8 cellular contexts compared by ENCODE assay signal in genomic region chr1:39653546-39654031, GRCh38. TPM values are rescaled to one million over a fixed set of nuclear protein-coding genes. Genes with fewer than 3 reads are reported as not detected.
DNase-seq lines count a peak whose midpoint lies in the region; ATAC-seq, FAIRE-seq and TF ChIP-seq lines count a peak whose summit lies in the region.

No MANE protein-coding gene starts in this region.

- H3K4me3 ChIP-seq in SJCRH30 (no peak overlapping the region), pancreas (no peak overlapping the region), thoracic aorta (no peak overlapping the region)

- 2% methylated on average over 8 of the region's 8 CpGs for WGBS in pancreas, 2 donors

- TF ChIP-seq CTCF in pancreas (IDR thresholded peaks at IDR 0.05) = peak; percentile 79 to 91 (median 85)
- TF ChIP-seq CTCF in thoracic aorta (IDR thresholded peaks at IDR 0.05) = peak; percentile 95

- H3K4me1 ChIP-seq in SJCRH30 = peaks cover 2% of the 10 kb centered on the region
- H3K4me1 ChIP-seq in pancreas = peaks cover 0 to 7% (median 4%) of the 10 kb centered on the region in 3 donors
- H3K4me1 ChIP-seq in thoracic aorta (ENCODE audit: control insufficient read depth in 1 of 2, low read depth in 2 of 2) = peaks cover 0 to 26% of the 10 kb centered on the region in 2 donors

- H3K9me3 ChIP-seq in SJCRH30 (replicated peaks) (no peaks in the 10 kb centered on the region), pancreas (no peaks in the 10 kb centered on the region), thoracic aorta (no peaks in the 10 kb centered on the region)

- H3K27ac ChIP-seq in SJCRH30 (no peak overlapping the region), pancreas (no peak overlapping the region), thoracic aorta (no peak overlapping the region)

- H3K27me3 ChIP-seq in SJCRH30 = no peaks in the 10 kb centered on the region
- no peaks in the 10 kb centered on the region for H3K27me3 ChIP-seq in pancreas
- H3K27me3 ChIP-seq in thoracic aorta (replicated peaks; ENCODE audit: insufficient read depth) = no peaks in the 10 kb centered on the region

- DNase-seq in DMS79 treated with DMSO at 0.1 percent for 48 hours (lab: John Stamatoyannopoulos, UW) (peak; percentile 80), LHCN-M2 (ENCODE audit: low read depth) (peak; percentile 78), SJCRH30 (peak; percentile 79 to 88), germinal center (ENCODE audit: low spot score) (peak; percentile 62), pancreas (peak; percentile 65 to 85 (median 79)), thoracic aorta (ENCODE audit: low spot score) (no peak)
- peak; percentile 90 for DNase-seq in activated effector memory CD4-positive, alpha-beta T cell treated with anti-CD3 and anti-CD28 coated beads, Interleukin-2, amount 50 U/mL, for 16 hours

- intact Hi-C loops in pancreas (cut with DNase I) = loop anchor here in 2 of 3 donors (5.0 to 10.0 kb wide), 2 partner anchors 46 to 59 kb away; no protein-coding TSS in a partner anchor

- peak; percentile 73 to 88 (median 86) for ATAC-seq in pancreas
- peak; percentile 15 for ATAC-seq in thoracic aorta (ENCODE audit: insufficient number of reproducible peaks, low FRiP score, low read depth)
- no peak for ATAC-seq in HG02981 (IDR thresholded peaks at IDR 0.05; ENCODE audit: unreplicated experiment)

- H3K36me3 ChIP-seq in SJCRH30 (no peaks in the 10 kb centered on the region), pancreas (no peaks in the 10 kb centered on the region), thoracic aorta (no peaks in the 10 kb centered on the region)

- FAIRE-seq in pancreas (lab: Jason Lieb, UNC) = no peak

RNA-seq across cellular contexts. Expression of gene HEYL, which starts 14.1 kb away (rescaled TPM):
- 41.6 and 52.6 TPM in 2 replicates for total RNA-seq in LHCN-M2 (2014; rRNA removed)
- 66.9 TPM for polyA plus RNA-seq in LHCN-M2 (2012)
- 61.9 and 66.5 TPM in 2 replicates for total RNA-seq in SJCRH30 (2014; rRNA removed; shearing (Covaris generic))
- 10 to 100 TPM; 22.9 to 34.6 (median 32.3) TPM for total RNA-seq in pancreas
- 10 to 100 TPM; 12.0 to 19.3 TPM for polyA plus RNA-seq in pancreas
- total RNA-seq in thoracic aorta = 10 to 100 TPM; 45.6 to 91.2 TPM

RNA-seq across cellular contexts. Expression of gene NT5C1A, which starts 18.3 kb away (rescaled TPM):
- total RNA-seq in LHCN-M2 (2014; rRNA removed) (not detected in 2 replicates), pancreas (1 to 10 TPM in 4 of 6 donors, under 1 TPM in 2; 0.56 to 4.5 (median 2.3) TPM), thoracic aorta (1 to 10 TPM in 1 of 2 donors, not detected in 1; 2.8 TPM)
- polyA plus RNA-seq in LHCN-M2 (2012) = not detected
- total RNA-seq in SJCRH30 (2014; rRNA removed; shearing (Covaris generic)) = 0.12 TPM in 1 of 2 replicates, not detected in the other
- under 1 TPM; 0.07 to 0.34 TPM for polyA plus RNA-seq in pancreas

RNA-seq across cellular contexts. Expression of gene HPCAL4, which starts 37.6 kb away (rescaled TPM):
- total RNA-seq in LHCN-M2 (2014; rRNA removed) (1.6 and 3.1 TPM in 2 replicates), pancreas (1 to 10 TPM in 4 of 6 donors, under 1 TPM in 2; 0.15 to 7.8 (median 1.9) TPM), thoracic aorta (under 1 TPM in 1 of 2 donors, not detected in 1; 0.35 TPM)
- polyA plus RNA-seq in LHCN-M2 (2012) = 0.05 TPM
- 0.42 and 0.53 TPM in 2 replicates for total RNA-seq in SJCRH30 (2014; rRNA removed; shearing (Covaris generic))
- under 1 TPM; 0.61 to 0.76 TPM for polyA plus RNA-seq in pancreas
